ENCODE assay signal across 23 cellular contexts in the genomic region with DNA sequence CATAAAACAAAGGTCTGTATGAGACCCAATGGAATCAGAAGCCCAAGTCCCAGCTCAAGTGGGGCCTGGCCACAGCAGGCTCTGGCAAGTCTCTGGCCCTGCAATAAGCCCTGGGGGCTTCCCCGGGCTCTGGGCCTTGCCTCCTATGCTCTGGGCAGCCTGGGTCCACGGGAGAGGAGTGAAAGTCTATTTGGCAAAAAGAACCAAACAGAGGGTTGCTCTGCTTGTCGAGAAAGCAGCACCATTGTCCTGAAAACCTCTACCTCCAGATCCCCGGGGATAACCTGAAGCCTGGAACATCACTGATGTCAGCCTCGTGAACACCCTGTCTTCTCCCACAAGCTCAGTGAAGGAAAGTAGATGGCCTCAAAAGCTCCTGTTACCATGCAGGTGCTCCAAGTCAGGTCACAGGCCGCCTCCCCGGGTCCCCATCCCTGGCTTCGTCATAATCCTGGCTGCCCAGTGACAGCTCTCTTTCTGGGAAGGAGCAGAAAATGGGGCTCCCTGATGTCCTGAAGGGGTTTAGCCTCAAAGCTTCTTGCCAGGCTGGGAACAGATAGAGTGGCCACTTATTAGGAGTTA.
"Had no signal": no experiment of that assay in that cellular context is flagged by ENCODE, and none has a peak within 500 bp of the region (broad histone marks: within the 10 kb centered on the region; RNA-seq: fewer than 3 reads in every experiment).

No MANE protein-coding gene starts in this region.

- DNase-seq: MV-4-11, NCI-H1048, NCI-H1105, NCI-H1436 treated with DMSO at 0.1 percent for 48 hours, NCI-H187, NCI-H2029, NCI-H2081 treated with DMSO at 0.1 percent for 48 hours, NCI-H2171, NCI-H226, NCI-H446, NCI-H510A, NCI-H526 treated with DMSO at 0.1 percent for 48 hours, NCI-H774, Right ventricle myocardium superior, RPMI8226, SIG-M5 had no signal

- H3K36me3 ChIP-seq: SJSA1 had no signal

- H3K4me3 ChIP-seq: K562, SJSA1, SK-N-MC had no signal

- H3K9me3 ChIP-seq: SJSA1 had no signal

- H3K9me3 Mint-ChIP-seq: IgD-negative memory B cell had no signal

- ATAC-seq: K562 had no signal

- FAIRE-seq: HTR-8/SVneo, K562, RCC 7860 had no signal

- H3K27me3 Mint-ChIP-seq: IgD-negative memory B cell had no signal

- H3K27ac ChIP-seq: HL-60, SJSA1, SK-N-MC had no signal

- H3K4me3 Mint-ChIP-seq: IgD-negative memory B cell had no signal

- H3K27ac Mint-ChIP-seq: IgD-negative memory B cell had no signal

- H3K27me3 ChIP-seq: SJSA1 had no signal
